Comparison of ENCODE assay signal across 23 cellular contexts in genomic region chr17:61789872-61790271, GRCh38.
"Had no signal": no experiment of that assay in that cellular context is flagged by ENCODE, and none has a peak within 500 bp of the region (broad histone marks: within the 10 kb centered on the region; RNA-seq: fewer than 3 reads in every experiment).

No MANE protein-coding gene starts in this region.

- H3K36me3 ChIP-seq: colonic mucosa, esophagus muscularis mucosa, gastrocnemius medialis, heart right ventricle, left lung, lower lobe of right lung had no signal

- H3K9me3 ChIP-seq: colonic mucosa, esophagus muscularis mucosa, gastrocnemius medialis, heart right ventricle, left lung, lower lobe of right lung had no signal

- H3K27me3 ChIP-seq: colonic mucosa, dorsolateral prefrontal cortex, esophagus muscularis mucosa, gastrocnemius medialis, heart right ventricle, left lung had no signal

- H3K27ac Mint-ChIP-seq: dendritic cell treated with granulocyte-macrophage colony-stimulating factor and Interleukin-4, amounts not matched to agents 40 ng/mL and 50 ng/mL, for 4 days had no signal

- H3K9me3 Mint-ChIP-seq: dendritic cell treated with granulocyte-macrophage colony-stimulating factor and Interleukin-4, amounts not matched to agents 40 ng/mL and 50 ng/mL, for 4 days had no signal

- H3K27me3 Mint-ChIP-seq: dendritic cell treated with granulocyte-macrophage colony-stimulating factor and Interleukin-4, amounts not matched to agents 40 ng/mL and 50 ng/mL, for 4 days had no signal

- H3K4me3 Mint-ChIP-seq: dendritic cell treated with granulocyte-macrophage colony-stimulating factor and Interleukin-4, amounts not matched to agents 40 ng/mL and 50 ng/mL, for 4 days had no signal

- ATAC-seq: gastrocnemius medialis, heart right ventricle, left cardiac atrium, left lung, left ventricle myocardium superior, lower lobe of right lung had no signal

- H3K27ac ChIP-seq: colonic mucosa, dorsolateral prefrontal cortex, esophagus muscularis mucosa, gastrocnemius medialis, heart right ventricle, left lung, lower lobe of right lung had no signal

- H3K4me1 ChIP-seq: colonic mucosa, esophagus muscularis mucosa, gastrocnemius medialis, heart right ventricle, left lung, lower lobe of right lung had no signal

- DNase-seq: colonic mucosa; cortex of kidney; dorsolateral prefrontal cortex; effector CD4-positive, alpha-beta T cell; effector memory CD4-positive, alpha-beta T cell; foreskin fibroblast; foreskin melanocyte; gastrocnemius medialis; glutamatergic neuron; head of caudate nucleus; heart right ventricle; hippocampal formation; left cardiac atrium; left lung; left ventricle myocardium superior; lower lobe of right lung; mesenchymal stem cell; midbrain had no signal

- H3K4me3 ChIP-seq: colonic mucosa, dorsolateral prefrontal cortex, esophagus muscularis mucosa, gastrocnemius medialis, heart right ventricle, left lung, lower lobe of right lung had no signal

- FAIRE-seq: endothelial cell of umbilical vein, islet of Langerhans, keratinocyte had no signal
